In the genomic region with DNA sequence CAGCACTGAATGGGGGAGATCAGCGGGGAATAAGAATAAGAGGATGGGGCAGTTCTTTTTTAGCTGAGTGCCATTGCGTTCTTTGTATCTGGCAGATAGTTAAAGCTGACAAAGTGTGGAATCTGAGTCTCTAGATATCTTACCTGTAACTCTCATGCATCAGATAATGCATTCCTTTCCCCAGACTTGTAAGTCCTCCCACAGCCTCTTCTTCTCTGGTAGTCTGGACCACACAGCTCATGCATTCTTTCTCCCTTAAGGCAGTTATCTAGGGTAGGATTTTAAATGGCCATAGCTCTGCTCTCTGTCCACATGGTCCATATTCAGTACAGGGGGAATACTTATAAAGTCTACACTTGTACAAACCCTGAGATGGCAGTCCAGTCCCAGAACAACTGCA, we compare ENCODE assay signal across 23 cellular contexts. TPM values are rescaled to one million over a fixed set of nuclear protein-coding genes. Genes with fewer than 3 reads are reported as not detected.
"Had no signal": no experiment of that assay in that cellular context is flagged by ENCODE, and none has a peak within 500 bp of the region (broad histone marks: within the 10 kb centered on the region; RNA-seq: fewer than 3 reads in every experiment).

No MANE protein-coding gene starts in this region.

- ATAC-seq: K562 had no signal

- DNase-seq: Kasumi-1, MM.1S, NCI-H1092 treated with DMSO at 0.1 percent for 48 hours, NCI-H1436, NCI-H187, NCI-H2029, NCI-H2081 treated with DMSO at 0.1 percent for 48 hours, NCI-H2171, NCI-H226, NCI-H446, NCI-H510A, NCI-H524 treated with DMSO at 0.1 percent for 48 hours, NCI-H69, NCI-H774, RPMI8226, SHP77, SK-N-SH had no signal

- H3K9ac ChIP-seq: KMS-11, SK-N-SH had no signal

- H3K27ac Mint-ChIP-seq: IgD-negative memory B cell had no signal

- FAIRE-seq: K562 had no signal

- H3K27ac ChIP-seq: HL-60, KMS-11 had no signal

- H3K36me3 Mint-ChIP-seq: IgD-negative memory B cell had no signal

- H3K9me2 ChIP-seq: SK-N-SH had no signal

- H3K9me3 ChIP-seq: SK-N-SH had no signal

- H3K4me2 ChIP-seq: KMS-11, SK-N-SH had no signal

- H3K27me3 Mint-ChIP-seq: IgD-negative memory B cell had no signal

- H3K4me3 ChIP-seq: K562 had no signal

RNA-seq across cellular contexts. Expression of a gene that starts 54.0 kb away (rescaled TPM):
- total RNA-seq: K562, M059J, SK-MEL-5 had no signal
- polyA plus RNA-seq: IgD-negative memory B cell, K562, SK-N-SH had no signal
